ENCODE assay signal across 17 cellular contexts in genomic region chr17:81459224-81459623, GRCh38. TPM values are rescaled to one million over a fixed set of nuclear protein-coding genes. Genes with fewer than 3 reads are reported as not detected.
DNase-seq lines count a peak whose midpoint lies in the region; ATAC-seq and TF ChIP-seq lines count a peak whose summit lies in the region.
"Had no signal": no experiment of that assay in that cellular context is flagged by ENCODE, and none has a peak within 500 bp of the region (broad histone marks: within the 10 kb centered on the region; RNA-seq: fewer than 3 reads in every experiment).

No MANE protein-coding gene starts in this region.

- intact Hi-C loops in left lung (cut with DNase I) = no loop called here

- H3K27ac ChIP-seq in BLaER1 = peak overlapping the region; percentile 84
- H3K27ac ChIP-seq in left lung = no peak overlapping the region
- H3K27ac ChIP-seq: C4-2B had no signal

- peaks cover 83% of the 10 kb centered on the region for H3K36me3 ChIP-seq in BLaER1
- peaks cover 0 to 54% of the 10 kb centered on the region in 2 donors for H3K36me3 ChIP-seq in left lung

- no peaks in the 10 kb centered on the region for H3K27me3 ChIP-seq in BLaER1
- no peaks in the 10 kb centered on the region for H3K27me3 ChIP-seq in left lung

- no peak for TF ChIP-seq CTCF in left lung (IDR thresholded peaks at IDR 0.05)

- no peak overlapping the region for H3K27ac Mint-ChIP-seq in activated CD4-positive, alpha-beta memory T cell treated with anti-CD3 and anti-CD28 coated beads, Interleukin-2, amount 10 ng/mL, durations not matched to agents 7 days and 5 days

- no peaks in the 10 kb centered on the region for H3K36me3 Mint-ChIP-seq in activated CD4-positive, alpha-beta memory T cell treated with anti-CD3 and anti-CD28 coated beads, Interleukin-2, amount 10 ng/mL, durations not matched to agents 7 days and 5 days (ENCODE audit: low read depth)

- peak overlapping the region; percentile 84 for H3K4me2 ChIP-seq in BLaER1

- H3K4me3 Mint-ChIP-seq in activated CD4-positive, alpha-beta memory T cell treated with anti-CD3 and anti-CD28 coated beads, Interleukin-2, amount 10 ng/mL, durations not matched to agents 7 days and 5 days = no peak overlapping the region

- TF ChIP-seq RAD21 in Ishikawa (IDR thresholded peaks at IDR 0.05; ENCODE audit: low read depth) = no peak

- H3K4me1 Mint-ChIP-seq in activated CD4-positive, alpha-beta memory T cell treated with anti-CD3 and anti-CD28 coated beads, Interleukin-2, amount 10 ng/mL, durations not matched to agents 7 days and 5 days = no peaks in the 10 kb centered on the region

- peak; percentile 17 for ATAC-seq in esophagus mucosa
- peak; percentile 29 for ATAC-seq in left lung

- peak overlapping the region; percentile 44 for H3K4me3 ChIP-seq in BLaER1
- no peak overlapping the region for H3K4me3 ChIP-seq in left lung

- peak overlapping the region; percentile 66 for H3K9ac ChIP-seq in BLaER1

- peaks cover 92% of the 10 kb centered on the region for H3K4me1 ChIP-seq in BLaER1
- H3K4me1 ChIP-seq in left lung = peaks cover 0 to 36% of the 10 kb centered on the region in 2 donors

- no peaks in the 10 kb centered on the region for H3K27me3 Mint-ChIP-seq in activated CD4-positive, alpha-beta memory T cell treated with anti-CD3 and anti-CD28 coated beads, Interleukin-2, amount 10 ng/mL, durations not matched to agents 7 days and 5 days

- DNase-seq in left lung (no peak), AG20443 (ENCODE audit: low spot score) (no peak)
- DNase-seq in effector CD4-positive, alpha-beta T cell = no peak
- no peak for DNase-seq in activated CD4-positive, alpha-beta memory T cell treated with anti-CD3 and anti-CD28 coated beads, Interleukin-2, amount 10 ng/mL, durations not matched to agents 7 days and 5 days
- DNase-seq: DMS 273 treated with DMSO at 0.1 percent for 48 hours, GF-D8, HCEC 1CT, KG1, NCI-H1092 treated with DMSO at 0.1 percent for 48 hours, NCI-H1694, NCI-H2227 treated with DMSO at 0.1 percent for 48 hours, NCI-H524 treated with DMSO at 0.1 percent for 48 hours, SHP77 treated with DMSO at 0.1 percent for 48 hours had no signal

- H4K20me1 ChIP-seq in BLaER1 = peaks cover 62% of the 10 kb centered on the region

- CTCF ChIA-PET in activated CD4-positive, alpha-beta memory T cell treated with anti-CD3 and anti-CD28 coated beads, Interleukin-2, amount 10 ng/mL, durations not matched to agents 7 days and 5 days (lab: Charles Lee) = interaction anchor here (0.5 kb wide), 1 partner anchor 49 kb away, joined by 3 read pairs; no protein-coding TSS in a partner anchor

- no peak for TF ChIP-seq EP300 in Ishikawa (IDR thresholded peaks at IDR 0.05; ENCODE audit: borderline replicate concordance)

- H3K9me3 ChIP-seq in BLaER1 (no peaks in the 10 kb centered on the region), left lung (no peaks in the 10 kb centered on the region)

- POLR2A ChIA-PET in activated CD4-positive, alpha-beta memory T cell treated with anti-CD3 and anti-CD28 coated beads, Interleukin-2, amount 10 ng/mL, durations not matched to agents 7 days and 5 days (lab: Charles Lee) = no interaction called here

- no peaks in the 10 kb centered on the region for H3K9me3 Mint-ChIP-seq in activated CD4-positive, alpha-beta memory T cell treated with anti-CD3 and anti-CD28 coated beads, Interleukin-2, amount 10 ng/mL, durations not matched to agents 7 days and 5 days

TF ChIP-seq in Ishikawa, 13 proteins besides CTCF, POLR2A, EP300 and RAD21:
- TF ChIP-seq EGR1 (IDR thresholded peaks at IDR 0.05) = no peak
- TF ChIP-seq TEAD4 (IDR thresholded peaks at IDR 0.05) = no peak
- no peak for TF ChIP-seq TCF12 (IDR thresholded peaks at IDR 0.05; ENCODE audit: low read depth)
- no peak for TF ChIP-seq USF1 (IDR thresholded peaks at IDR 0.05)
- peak; percentile 25; the same call in 1 of the 2 replicates for TF ChIP-seq MAX (IDR thresholded peaks at IDR 0.05)

RNA-seq across cellular contexts. Expression of gene ACTG1, which starts 53.4 kb away (rescaled TPM):
- total RNA-seq in esophagus mucosa (4,027 TPM), left lung (1,000 to 10,000 TPM; 2,607 to 3,206 TPM)
- 1,000 to 10,000 TPM; 3,658 to 3,769 TPM for total RNA-seq in activated CD4-positive, alpha-beta memory T cell treated with anti-CD3 and anti-CD28 coated beads, Interleukin-2, amount 10 ng/mL, durations not matched to agents 7 days and 5 days
